26 cellular contexts compared by ENCODE assay signal in the genomic region with DNA sequence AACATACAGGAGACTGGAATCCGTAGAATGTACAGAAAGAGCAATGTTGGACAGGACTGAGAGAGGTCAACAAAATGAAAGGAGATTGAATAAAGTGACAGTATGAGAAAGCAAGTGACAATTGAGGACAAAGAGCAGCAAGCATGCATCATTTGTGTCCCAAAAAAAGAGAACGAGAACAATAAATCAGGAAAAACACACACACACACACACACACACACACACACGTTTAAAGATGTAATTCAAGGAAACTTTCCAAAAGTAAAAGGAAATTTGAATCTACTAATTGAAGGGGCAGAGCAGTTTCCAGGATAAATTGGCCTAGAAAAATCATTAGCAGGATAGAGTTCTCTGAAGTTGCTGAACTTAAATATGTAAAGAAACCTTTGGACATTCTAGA. TPM values are rescaled to one million over a fixed set of nuclear protein-coding genes. Genes with fewer than 3 reads are reported as not detected.
DNase-seq lines count a peak whose midpoint lies in the region; ATAC-seq and TF ChIP-seq lines count a peak whose summit lies in the region.
"Had no signal": no experiment of that assay in that cellular context is flagged by ENCODE, and none has a peak within 500 bp of the region (broad histone marks: within the 10 kb centered on the region; RNA-seq: fewer than 3 reads in every experiment).

No MANE protein-coding gene starts in this region.

- no peak for DNase-seq in activated T-cell treated with anti-CD3 and anti-CD28 coated beads, Interleukin-2, amount 50 U/mL, for 72 hours
- no peak for DNase-seq in activated T-cell treated with anti-CD3 and anti-CD28 coated beads, Interleukin-2, amount 50 U/mL, for 1 hour
- DNase-seq in endodermal cell (no peak), spleen (no peak), inferior parietal cortex (ENCODE audit: extremely low spot score) (no peak), OCI-M2 (lab: John Stamatoyannopoulos, UW; ENCODE audit: unreplicated experiment) (no peak)
- no peak for DNase-seq in activated effector memory CD4-positive, alpha-beta T cell treated with Interleukin-2 at 50 U/mL for 16 hours
- DNase-seq: activated CD4-positive, alpha-beta memory T cell treated with anti-CD3 and anti-CD28 coated beads for 36 hours; activated gamma-delta T cell treated with Interleukin-2 at 50 U/mL for 16 hours; C1 segment of cervical spinal cord; EL; H9; hippocampal formation; immature natural killer cell; left ventricle myocardium superior; mucosa of descending colon; NCI-H1092; NCI-H187 treated with DMSO at 0.1 percent for 48 hours; NCI-H526; RPMI8226; T1000 had no signal

- TF ChIP-seq CTCF in Loucy (conservative IDR thresholded peaks at IDR 0.05; ENCODE audit: low read length) (no peak), endodermal cell (conservative IDR thresholded peaks at IDR 0.05) (no peak), spleen (IDR thresholded peaks at IDR 0.05 in 8 of 11, conservative IDR thresholded peaks at IDR 0.05 in 3 of 11) (no peak)

- H3K36me3 ChIP-seq in Loucy (ENCODE audit: insufficient read depth, low read length) (no peaks in the 10 kb centered on the region), endodermal cell (ENCODE audit: control insufficient read depth, insufficient read depth, low read length) (peaks cover 43% of the 10 kb centered on the region), spleen (peaks cover 0 to 35% (median 2%) of the 10 kb centered on the region in 6 donors)

- H4K20me1 ChIP-seq in Loucy (ENCODE audit: insufficient read depth, low read length, poor library complexity, severe bottlenecking) = no peaks in the 10 kb centered on the region

- H3K27ac ChIP-seq in endodermal cell (ENCODE audit: low read depth, low read length) (no peak overlapping the region), spleen (peak overlapping the region in 7 of 8 donors; percentile 52 to 88 (median 83))
- H3K27ac ChIP-seq: coronary artery, gastroesophageal sphincter had no signal

- H3K27me3 Mint-ChIP-seq in activated T-cell treated with anti-CD3 and anti-CD28 coated beads, Interleukin-2, amount 50 U/mL, for 72 hours (ENCODE audit: low read depth) = no peaks in the 10 kb centered on the region
- no peaks in the 10 kb centered on the region for H3K27me3 Mint-ChIP-seq in endodermal cell (ENCODE audit: insufficient read depth)
- H3K27me3 Mint-ChIP-seq: activated CD4-positive, alpha-beta memory T cell treated with anti-CD3 and anti-CD28 coated beads for 36 hours had no signal

- H3K27ac Mint-ChIP-seq in activated T-cell treated with anti-CD3 and anti-CD28 coated beads, Interleukin-2, amount 50 U/mL, for 72 hours = peak overlapping the region; percentile 21
- peak overlapping the region; percentile 48 for H3K27ac Mint-ChIP-seq in endodermal cell
- H3K27ac Mint-ChIP-seq: H9, WTC11 had no signal

- H3K4me1 Mint-ChIP-seq in activated T-cell treated with anti-CD3 and anti-CD28 coated beads, Interleukin-2, amount 50 U/mL, for 72 hours (ENCODE audit: low read depth) = peaks cover 15% of the 10 kb centered on the region
- H3K4me1 Mint-ChIP-seq in endodermal cell = peaks cover 13% of the 10 kb centered on the region
- H3K4me1 Mint-ChIP-seq: H9 had no signal

- no peaks in the 10 kb centered on the region for H3K9me2 ChIP-seq in Loucy (replicated peaks; ENCODE audit: low read depth, low read length)

- 78 to 92% methylated on average over 1 to 2 of the region's 3 CpGs for WGBS in endodermal cell (ENCODE audit: insufficient coverage in 1 of 2, insufficient read length in 1 of 2), 2 experiments
- 37 to 57% (median 49%) methylated on average over 3 of the region's 3 CpGs for whole genome bisulfite sequencing in spleen, 5 donors

- H3K4me2 ChIP-seq in Loucy (ENCODE audit: low read depth, low read length, poor library complexity, severe bottlenecking) = peak overlapping the region; percentile 63

- ATAC-seq in activated T-cell treated with anti-CD3 and anti-CD28 coated beads, Interleukin-2, amount 50 U/mL, for 72 hours (replicated peaks in 1 of 2) = no peak
- ATAC-seq: gastroesophageal sphincter, HepG2, WTC11 had no signal

- H3K9me3 ChIP-seq in Loucy (ENCODE audit: insufficient read depth, low read depth, low read length) (no peaks in the 10 kb centered on the region), endodermal cell (ENCODE audit: control insufficient read depth, low read length) (no peaks in the 10 kb centered on the region), spleen (no peaks in the 10 kb centered on the region)
- H3K9me3 ChIP-seq: gastroesophageal sphincter, mucosa of descending colon had no signal

- H3K27me3 ChIP-seq in Loucy (ENCODE audit: insufficient read depth, low read length, poor library complexity, severe bottlenecking) = no peaks in the 10 kb centered on the region
- H3K27me3 ChIP-seq in endodermal cell (ENCODE audit: control insufficient read depth, insufficient read depth, low read length, poor library complexity, severe bottlenecking) = no peaks in the 10 kb centered on the region
- H3K27me3 ChIP-seq in spleen (replicated peaks in 1 of 7) = no peaks in the 10 kb centered on the region
- H3K27me3 ChIP-seq: gastroesophageal sphincter had no signal

- H3K9me3 Mint-ChIP-seq in activated T-cell treated with anti-CD3 and anti-CD28 coated beads, Interleukin-2, amount 50 U/mL, for 72 hours = no peaks in the 10 kb centered on the region
- no peaks in the 10 kb centered on the region for H3K9me3 Mint-ChIP-seq in endodermal cell
- H3K9me3 Mint-ChIP-seq: activated CD4-positive, alpha-beta memory T cell treated with anti-CD3 and anti-CD28 coated beads for 36 hours; H9; immature natural killer cell; WTC11 had no signal

- H2AFZ ChIP-seq in Loucy (ENCODE audit: low read length) = peak overlapping the region; percentile 53

- H3K4me1 ChIP-seq in Loucy (ENCODE audit: insufficient read depth, low read length, poor library complexity, severe bottlenecking) (peaks cover 16% of the 10 kb centered on the region), endodermal cell (ENCODE audit: control insufficient read depth, insufficient read depth, low read length) (no peaks in the 10 kb centered on the region), spleen (peaks cover 0 to 34% (median 1%) of the 10 kb centered on the region in 6 donors)
- H3K4me1 ChIP-seq: gastroesophageal sphincter had no signal

- no peak for TF ChIP-seq POLR2A in spleen (IDR thresholded peaks at IDR 0.05)

- H3K79me2 ChIP-seq in Loucy (ENCODE audit: insufficient read depth, low read length) = no peaks in the 10 kb centered on the region

- peaks cover 0 to 1% of the 10 kb centered on the region in 2 donors for H3K36me3 Mint-ChIP-seq in activated T-cell treated with anti-CD3 and anti-CD28 coated beads, Interleukin-2, amount 50 U/mL, for 72 hours (ENCODE audit: insufficient read depth in 2 of 2)
- H3K36me3 Mint-ChIP-seq in endodermal cell (ENCODE audit: low read depth) = peaks cover 58% of the 10 kb centered on the region

- peak overlapping the region; percentile 41 for H3K4me3 ChIP-seq in Loucy (ENCODE audit: low read length, poor library complexity, severe bottlenecking)
- no peak overlapping the region for H3K4me3 ChIP-seq in endodermal cell (ENCODE audit: low read length)
- peak overlapping the region in 1 of 8 donors; percentile 2 for H3K4me3 ChIP-seq in spleen
- H3K4me3 ChIP-seq: coronary artery, gastroesophageal sphincter, mucosa of descending colon had no signal

- H3F3A ChIP-seq in Loucy (ENCODE audit: low read depth) = no peaks in the 10 kb centered on the region; the same call in 1 of the 2 replicates

- H3K4me3 Mint-ChIP-seq in activated T-cell treated with anti-CD3 and anti-CD28 coated beads, Interleukin-2, amount 50 U/mL, for 72 hours = no peak overlapping the region
- no peak overlapping the region for H3K4me3 Mint-ChIP-seq in endodermal cell
- H3K4me3 Mint-ChIP-seq: activated CD4-positive, alpha-beta memory T cell treated with anti-CD3 and anti-CD28 coated beads for 36 hours; H9; WTC11 had no signal

- H3K9ac ChIP-seq in Loucy (ENCODE audit: low read depth, low read length, poor library complexity, severe bottlenecking) (peak overlapping the region; percentile 7), endodermal cell (ENCODE audit: extremely low read depth, low read length, poor library complexity, severe bottlenecking) (no peak overlapping the region)

- intact Hi-C loops in spleen (cut with DNase I; ENCODE audit: low total_unique reads) = no loop called here

RNA-seq across cellular contexts. Expression of a gene that starts 16.9 kb away (rescaled TPM):
- 10 to 100 TPM; 17.3 to 21.0 TPM for total RNA-seq in activated T-cell treated with anti-CD3 and anti-CD28 coated beads, Interleukin-2, amount 50 U/mL, for 72 hours
- total RNA-seq in endodermal cell = 100 to 1,000 TPM in 1 of 2 donors, 10 to 100 TPM in 1; 86.5 to 112 TPM
- polyA plus RNA-seq in endodermal cell (2013, experiment 1 of 2) = 55.9 TPM
- 50.1 TPM for polyA plus RNA-seq in endodermal cell (2013, experiment 2 of 2)
- total RNA-seq in spleen = 10 to 100 TPM; 29.0 to 57.5 (median 46.0) TPM
- 1 to 10 TPM; 5.3 to 6.9 (median 5.7) TPM for polyA plus RNA-seq in spleen
